Comparison of ENCODE assay signal across 22 cellular contexts in the genomic region with DNA sequence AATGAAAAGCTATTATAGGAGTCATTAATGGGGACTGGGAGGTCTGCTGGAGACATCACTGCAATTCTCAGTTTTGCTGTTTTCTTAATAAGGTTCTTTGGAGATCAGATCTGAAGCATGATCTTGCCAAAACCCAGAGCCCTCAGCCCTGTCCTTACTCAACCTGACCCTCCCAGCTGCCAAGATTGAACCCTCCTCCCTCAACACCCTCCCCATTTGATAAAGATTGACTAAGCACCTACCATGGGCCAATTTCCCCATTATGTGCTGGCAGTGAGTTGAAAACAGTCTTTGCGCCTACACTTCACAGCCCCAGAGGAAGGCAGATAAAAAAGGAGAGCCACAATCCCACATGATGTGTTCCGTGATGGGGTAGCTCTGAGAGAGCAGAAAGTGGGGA.
"Had no signal": no experiment of that assay in that cellular context is flagged by ENCODE, and none has a peak within 500 bp of the region (broad histone marks: within the 10 kb centered on the region; RNA-seq: fewer than 3 reads in every experiment).

No MANE protein-coding gene starts in this region.

- H3K9me3 ChIP-seq: mucosa of descending colon, prostate gland, thyroid gland had no signal

- H3K36me3 Mint-ChIP-seq: activated CD4-positive, alpha-beta memory T cell treated with anti-CD3 and anti-CD28 coated beads for 36 hours; activated naive CD8-positive, alpha-beta T cell treated with anti-CD3 and anti-CD28 coated beads, Interleukin-2, amount 10 ng/mL, durations not matched to agents 7 days and 5 days; neural progenitor cell had no signal

- H3K27ac ChIP-seq: coronary artery, neural progenitor cell, prostate gland, thyroid gland had no signal

- H3K4me1 ChIP-seq: prostate gland had no signal

- H3K4me3 ChIP-seq: coronary artery, mucosa of descending colon, neural progenitor cell, prostate gland, thyroid gland had no signal

- H3K4me3 Mint-ChIP-seq: activated CD4-positive, alpha-beta memory T cell treated with anti-CD3 and anti-CD28 coated beads for 36 hours; activated naive CD4-positive, alpha-beta T cell treated with anti-CD3 and anti-CD28 coated beads for 36 hours; activated naive CD8-positive, alpha-beta T cell treated with anti-CD3 and anti-CD28 coated beads, Interleukin-2, amount 10 ng/mL, durations not matched to agents 7 days and 5 days; activated T-cell treated with anti-CD3 and anti-CD28 coated beads, Interleukin-2, amount 50 U/mL, for 72 hours; endodermal cell; neural progenitor cell; stimulated activated naive CD8-positive, alpha-beta T cell treated with anti-CD3 and anti-CD28 coated beads, Interleukin-15, Interleukin-2, amounts not matched to agents 100 ng/mL and 50 ng/mL, for 24 hours; T-helper 1 cell treated with Interleukin-12 subunit alpha and Interleukin-12 subunit beta and Interleukin-4 antibody, amounts not matched to agents 30 μg/mL and 1 μg/mL, for 36 hours had no signal

- H3K27me3 ChIP-seq: neural progenitor cell, thyroid gland had no signal

- DNase-seq: activated CD4-positive, alpha-beta memory T cell treated with anti-CD3 and anti-CD28 coated beads for 36 hours; activated CD4-positive, alpha-beta T cell treated with anti-CD3 and anti-CD28 coated beads for 48 hours; activated effector memory CD4-positive, alpha-beta T cell treated with Interleukin-2 at 50 U/mL for 16 hours; activated naive CD4-positive, alpha-beta T cell treated with anti-CD3 and anti-CD28 coated beads for 36 hours; activated naive CD8-positive, alpha-beta T cell treated with anti-CD3 and anti-CD28 coated beads, Interleukin-2, amount 10 ng/mL, durations not matched to agents 7 days and 5 days; activated T-cell treated with anti-CD3 and anti-CD28 coated beads, Interleukin-2, amount 50 U/mL, for 72 hours; amniotic stem cell; cerebellar nuclear complex; endodermal cell; hippocampal formation; kidney glomerular epithelial cell; mesendoderm; mucosa of descending colon; stimulated activated CD4-positive, alpha-beta T cell treated with anti-CD3 and anti-CD28 coated beads, Interleukin-1b, Interleukin-23, amount 100 ng/mL, for 48 hours; substantia nigra; T1000; thyroid gland had no signal

- ATAC-seq: activated T-cell treated with anti-CD3 and anti-CD28 coated beads, Interleukin-2, amount 50 U/mL, for 72 hours; mucosa of descending colon had no signal

- H3K4me1 Mint-ChIP-seq: activated naive CD8-positive, alpha-beta T cell treated with anti-CD3 and anti-CD28 coated beads, Interleukin-2, amount 10 ng/mL, durations not matched to agents 7 days and 5 days had no signal

- H3K9me3 Mint-ChIP-seq: activated CD4-positive, alpha-beta memory T cell treated with anti-CD3 and anti-CD28 coated beads for 36 hours; activated naive CD4-positive, alpha-beta T cell treated with anti-CD3 and anti-CD28 coated beads for 36 hours; activated naive CD8-positive, alpha-beta T cell treated with anti-CD3 and anti-CD28 coated beads, Interleukin-2, amount 10 ng/mL, durations not matched to agents 7 days and 5 days; endodermal cell; neural progenitor cell; stimulated activated naive CD8-positive, alpha-beta T cell treated with anti-CD3 and anti-CD28 coated beads, Interleukin-15, Interleukin-2, amounts not matched to agents 100 ng/mL and 50 ng/mL, for 24 hours; T-helper 1 cell treated with Interleukin-12 subunit alpha and Interleukin-12 subunit beta and Interleukin-4 antibody, amounts not matched to agents 30 μg/mL and 1 μg/mL, for 36 hours had no signal

- H3K27me3 Mint-ChIP-seq: activated CD4-positive, alpha-beta memory T cell treated with anti-CD3 and anti-CD28 coated beads for 36 hours; activated naive CD8-positive, alpha-beta T cell treated with anti-CD3 and anti-CD28 coated beads, Interleukin-2, amount 10 ng/mL, durations not matched to agents 7 days and 5 days; stimulated activated naive CD8-positive, alpha-beta T cell treated with anti-CD3 and anti-CD28 coated beads, Interleukin-15, Interleukin-2, amounts not matched to agents 100 ng/mL and 50 ng/mL, for 24 hours had no signal

- H3K27ac Mint-ChIP-seq: activated CD4-positive, alpha-beta memory T cell treated with anti-CD3 and anti-CD28 coated beads for 36 hours; activated naive CD4-positive, alpha-beta T cell treated with anti-CD3 and anti-CD28 coated beads for 36 hours; activated naive CD8-positive, alpha-beta T cell treated with anti-CD3 and anti-CD28 coated beads, Interleukin-2, amount 10 ng/mL, durations not matched to agents 7 days and 5 days; activated T-cell treated with anti-CD3 and anti-CD28 coated beads, Interleukin-2, amount 50 U/mL, for 72 hours; endodermal cell; neural progenitor cell; stimulated activated naive CD8-positive, alpha-beta T cell treated with anti-CD3 and anti-CD28 coated beads, Interleukin-15, Interleukin-2, amounts not matched to agents 100 ng/mL and 50 ng/mL, for 24 hours; T-helper 1 cell treated with Interleukin-12 subunit alpha and Interleukin-12 subunit beta and Interleukin-4 antibody, amounts not matched to agents 30 μg/mL and 1 μg/mL, for 36 hours had no signal

- H3K36me3 ChIP-seq: neural progenitor cell, prostate gland, thyroid gland had no signal
